Comparison of ENCODE assay signal across 12 cellular contexts in the genomic region with DNA sequence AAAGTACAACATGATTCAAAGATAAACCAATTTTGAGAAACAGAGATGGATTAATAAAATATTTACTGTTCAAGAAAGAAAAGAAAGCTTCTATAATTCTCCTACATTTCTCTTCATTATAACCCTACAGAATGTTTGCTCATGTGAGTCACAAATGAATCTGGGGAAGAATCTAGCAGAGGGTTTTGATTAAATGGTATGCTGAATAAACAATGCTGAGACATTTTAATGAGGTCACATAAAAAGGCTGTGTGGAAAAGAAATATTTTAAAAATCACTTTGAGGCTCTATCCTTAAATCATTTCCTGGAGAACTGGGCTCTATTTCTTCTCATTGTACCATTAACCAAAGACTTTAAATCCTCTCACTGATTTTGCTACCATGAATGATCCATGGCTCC.
"Had no signal": no experiment of that assay in that cellular context is flagged by ENCODE, and none has a peak within 500 bp of the region (broad histone marks: within the 10 kb centered on the region; RNA-seq: fewer than 3 reads in every experiment).

No MANE protein-coding gene starts in this region.

- H3K9me3 ChIP-seq: neutrophil, transverse colon had no signal

- H3K4me1 ChIP-seq: transverse colon had no signal

- H3K27me3 ChIP-seq: neutrophil, transverse colon had no signal

- DNase-seq: activated CD4-positive, alpha-beta T cell treated with anti-CD3 and anti-CD28 coated beads for 48 hours; activated naive CD4-positive, alpha-beta T cell treated with Interleukin-2 at 50 U/mL for 16 hours; effector memory CD4-positive, alpha-beta T cell; foreskin fibroblast; left cardiac atrium; naive thymus-derived CD8-positive, alpha-beta T cell; stimulated activated CD4-positive, alpha-beta T cell treated with anti-CD3 and anti-CD28 coated beads, Interleukin-12 subunit alpha, Interleukin-12 subunit beta, amount 100 ng/mL, for 4 hours; stimulated activated naive CD4-positive, alpha-beta T cell; substantia nigra; transverse colon had no signal

- H3K36me3 ChIP-seq: neutrophil, transverse colon had no signal

- H3K4me3 ChIP-seq: transverse colon had no signal

- ATAC-seq: left cardiac atrium; naive thymus-derived CD8-positive, alpha-beta T cell; sciatic nerve had no signal

- H3K27ac ChIP-seq: neutrophil, transverse colon had no signal
